Comparison of ENCODE assay signal across 12 cellular contexts in genomic region chr10:10870523-10871241, GRCh38.
DNase-seq lines count a peak whose midpoint lies in the region; ATAC-seq and TF ChIP-seq lines count a peak whose summit lies in the region.
"Had no signal": no experiment of that assay in that cellular context is flagged by ENCODE, and none has a peak within 500 bp of the region (broad histone marks: within the 10 kb centered on the region; RNA-seq: fewer than 3 reads in every experiment).

No MANE protein-coding gene starts in this region.

- H3K4me1 ChIP-seq in heart right ventricle (peaks cover 0 to 32% (median 26%) of the 10 kb centered on the region in 9 donors), SJCRH30 (peaks cover 24% of the 10 kb centered on the region), mesenchymal stem cell (ENCODE audit: control insufficient read depth, insufficient read depth, low read depth, low read length) (peaks cover 10% of the 10 kb centered on the region), vagina (peaks cover 26% of the 10 kb centered on the region)

- no peaks in the 10 kb centered on the region for H3K79me1 ChIP-seq in mesenchymal stem cell (replicated peaks; ENCODE audit: low read length, poor library complexity, severe bottlenecking)

- peak in 2 of 8 donors; percentile 18 to 29 for ATAC-seq in heart right ventricle
- no peak for ATAC-seq in Right ventricle myocardium superior (ENCODE audit: poor library complexity)
- ATAC-seq in HG03280 (IDR thresholded peaks at IDR 0.05; ENCODE audit: unreplicated experiment), result no peak
- ATAC-seq: foreskin keratinocyte had no signal

- H2AFZ ChIP-seq in mesenchymal stem cell (ENCODE audit: low read depth, low read length), result no peak overlapping the region

- intact Hi-C loops in heart right ventricle (cut with DNase I), result loop anchor here in 6 of 10 donors (5.0 to 10.0 kb wide), 8 partner anchors 42 to 147 kb away; partner anchors contain the start of gene CELF2 (in 2 of the 6)
- intact Hi-C loops in Right ventricle myocardium superior (cut with DNase I), result no loop called here
- intact Hi-C loops in vagina (cut with DNase I), result no loop called here

- H3K23ac ChIP-seq in mesenchymal stem cell (ENCODE audit: low read length in 2 of 2), result no peak overlapping the region

- peak overlapping the region; percentile 44 to 62 for H3K18ac ChIP-seq in mesenchymal stem cell (ENCODE audit: low read depth in 1 of 2, low read length in 2 of 2)

- peak overlapping the region; percentile 34 for H2BK120ac ChIP-seq in mesenchymal stem cell (ENCODE audit: low read depth, low read length)

- TF ChIP-seq POLR2A in vagina (IDR thresholded peaks at IDR 0.05), result no peak

- H3K27me3 ChIP-seq in heart right ventricle (no peaks in the 10 kb centered on the region), SJCRH30 (no peaks in the 10 kb centered on the region), mesenchymal stem cell (ENCODE audit: control insufficient read depth in 1 of 2, insufficient read depth in 1 of 2, low read length in 2 of 2) (no peaks in the 10 kb centered on the region), vagina (no peaks in the 10 kb centered on the region)
- H3K27me3 ChIP-seq: foreskin keratinocyte, Peyer's patch had no signal

- peak overlapping the region in 8 of 10 donors; percentile 72 to 91 (median 82) for H3K27ac ChIP-seq in heart right ventricle
- peak overlapping the region; percentile 11 for H3K27ac ChIP-seq in SJCRH30
- H3K27ac ChIP-seq in mesenchymal stem cell (ENCODE audit: low read length, poor library complexity, severe bottlenecking), result peak overlapping the region; percentile 89
- H3K27ac ChIP-seq in vagina, result peak overlapping the region; percentile 20
- H3K27ac ChIP-seq: foreskin keratinocyte had no signal

- H4K91ac ChIP-seq in mesenchymal stem cell (ENCODE audit: low read length), result peak overlapping the region; percentile 86

- H2BK12ac ChIP-seq in mesenchymal stem cell (ENCODE audit: low read length in 2 of 2), result peak overlapping the region in 1 of 2 experiments; percentile 95

- H2AK5ac ChIP-seq in mesenchymal stem cell (ENCODE audit: low read length, severe bottlenecking), result no peak overlapping the region

- peak overlapping the region; percentile 92 for H3K9ac ChIP-seq in mesenchymal stem cell (ENCODE audit: low read length)

- peak overlapping the region; percentile 83 for H2BK15ac ChIP-seq in mesenchymal stem cell (ENCODE audit: low read depth, poor library complexity, severe bottlenecking)

- 88 to 89% methylated on average over 16 of the region's 16 CpGs for WGBS in heart right ventricle, 2 donors
- 54% methylated on average over 16 of the region's 16 CpGs for WGBS in mesenchymal stem cell

- H3K4ac ChIP-seq in mesenchymal stem cell (ENCODE audit: low read depth in 1 of 2, low read length in 2 of 2), result no peak overlapping the region

- peak overlapping the region; percentile 86 for H2BK5ac ChIP-seq in mesenchymal stem cell (ENCODE audit: low read depth, low read length, poor library complexity, severe bottlenecking)

- H3K36me3 ChIP-seq in heart right ventricle (no peaks in the 10 kb centered on the region), SJCRH30 (no peaks in the 10 kb centered on the region), mesenchymal stem cell (ENCODE audit: control insufficient read depth in 1 of 2, insufficient read depth in 2 of 2, low read depth in 1 of 2, low read length in 2 of 2) (no peaks in the 10 kb centered on the region), vagina (no peaks in the 10 kb centered on the region)
- H3K36me3 ChIP-seq: Peyer's patch had no signal

- TF ChIP-seq CTCF in heart right ventricle (IDR thresholded peaks at IDR 0.05) (no peak), vagina (IDR thresholded peaks at IDR 0.05) (no peak)

- H3K4me3 ChIP-seq in heart right ventricle, result no peak overlapping the region
- H3K4me3 ChIP-seq in SJCRH30, result peak overlapping the region; percentile 20
- peak overlapping the region in 1 of 2 experiments; percentile 42 for H3K4me3 ChIP-seq in mesenchymal stem cell (ENCODE audit: insufficient read depth in 1 of 2, low read depth in 1 of 2, low read length in 2 of 2)
- no peak overlapping the region for H3K4me3 ChIP-seq in vagina
- H3K4me3 ChIP-seq: Peyer's patch had no signal

- H4K8ac ChIP-seq in mesenchymal stem cell (ENCODE audit: low read length), result peak overlapping the region; percentile 41

- H3K9me3 ChIP-seq in heart right ventricle (no peaks in the 10 kb centered on the region), SJCRH30 (replicated peaks) (no peaks in the 10 kb centered on the region), mesenchymal stem cell (ENCODE audit: control insufficient read depth, low read length) (no peaks in the 10 kb centered on the region), vagina (no peaks in the 10 kb centered on the region)
- H3K9me3 ChIP-seq: Peyer's patch had no signal

- H3K14ac ChIP-seq in mesenchymal stem cell (ENCODE audit: low read length in 2 of 2), result no peak overlapping the region

- DNase-seq in heart right ventricle (no peak), Right ventricle myocardium superior (no peak), SJCRH30 (peak; percentile 67 to 77), mesenchymal stem cell (peak; percentile 50), vagina (ENCODE audit: extremely low spot score in 2 of 2) (no peak), cerebellar nuclear complex (lab: John Stamatoyannopoulos, UW) (no peak)
- no peak for DNase-seq in stimulated activated naive CD4-positive, alpha-beta T cell treated with Interleukin-2 at 50 U/mL for 16 hours (lab: John Stamatoyannopoulos, UW)
- DNase-seq: ACHN, foreskin keratinocyte, naive B cell, Peyer's patch had no signal

- peak overlapping the region; percentile 54 for H3K4me2 ChIP-seq in mesenchymal stem cell (ENCODE audit: low read length, poor library complexity, severe bottlenecking)

Comparison
In these comparisons a context has a peak if more than half of its experiments do, and no peak if none do; other contexts are left out.
1. intact Hi-C loops: an anchor here in heart right ventricle (5.0 to 10.0 kb wide); none called in Right ventricle myocardium superior and vagina.
2. DNase-seq: peak in SJCRH30 (2 of 2) and mesenchymal stem cell (single experiment); none in heart right ventricle (0 of 2), Right ventricle myocardium superior (single experiment), vagina (0 of 2), cerebellar nuclear complex (0 of 2) and stimulated activated naive CD4-positive, alpha-beta T cell treated with Interleukin-2 at 50 U/mL for 16 hours (single experiment).
3. H3K27ac ChIP-seq: peak in every context shown above with its lines; median percentile 89 in mesenchymal stem cell; 82 in heart right ventricle; 20 in vagina; 11 in SJCRH30.